9 cellular contexts compared by ENCODE assay signal in the genomic region with DNA sequence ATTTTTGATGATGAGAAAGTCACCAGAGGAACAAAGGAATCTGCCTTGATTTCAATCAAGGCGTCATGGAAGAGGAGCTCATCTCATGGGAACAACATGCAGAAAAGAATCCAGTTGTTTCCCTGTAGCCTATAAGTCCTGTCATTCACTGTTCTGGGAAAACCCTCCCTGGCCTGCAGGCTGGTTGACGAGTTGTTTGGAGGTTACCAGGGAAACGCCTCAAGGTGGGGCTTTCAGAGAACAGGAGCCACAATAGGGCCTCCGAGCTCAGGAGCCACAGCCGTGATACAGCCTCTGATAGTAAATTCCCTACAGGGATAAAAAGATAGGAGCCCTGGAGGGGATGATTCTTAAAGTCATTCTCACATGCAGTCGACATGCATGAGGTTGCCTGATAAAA.
A peak's percentile ranks its signal among the peaks of the same experiment; 100 is the strongest.
DNase-seq lines count a peak whose midpoint lies in the region; ATAC-seq and TF ChIP-seq lines count a peak whose summit lies in the region.
"Had no signal": no experiment of that assay in that cellular context is flagged by ENCODE, and none has a peak within 500 bp of the region (broad histone marks: within the 10 kb centered on the region; RNA-seq: fewer than 3 reads in every experiment).

No MANE protein-coding gene starts in this region.

- H3K27ac ChIP-seq in Karpas-422 (ENCODE audit: low read length) (no peak overlapping the region), dorsolateral prefrontal cortex (no peak overlapping the region)

- no peak overlapping the region for H3K4me3 ChIP-seq in Karpas-422 (ENCODE audit: low read length)
- no peak overlapping the region for H3K4me3 ChIP-seq in choroid plexus epithelial cell (ENCODE audit: low read depth, low read length)
- H3K4me3 ChIP-seq in kidney epithelial cell (ENCODE audit: low read depth, low read length): no peak overlapping the region
- no peak overlapping the region for H3K4me3 ChIP-seq in dorsolateral prefrontal cortex

- no peak overlapping the region for H3K9ac ChIP-seq in Karpas-422 (ENCODE audit: low read length)

- no peak overlapping the region for H3K4me2 ChIP-seq in Karpas-422 (ENCODE audit: low read depth, low read length, poor library complexity, severe bottlenecking)

- H4K20me1 ChIP-seq in Karpas-422 (ENCODE audit: insufficient read depth, low read depth, low read length): no peaks in the 10 kb centered on the region

- H3K79me2 ChIP-seq in Karpas-422 (ENCODE audit: low read length): no peaks in the 10 kb centered on the region

- no peaks in the 10 kb centered on the region for H3K9me3 ChIP-seq in Karpas-422 (ENCODE audit: low read length)

- H3K4me1 ChIP-seq in Karpas-422 (ENCODE audit: low read length): no peaks in the 10 kb centered on the region

- TF ChIP-seq CTCF in choroid plexus epithelial cell (conservative IDR thresholded peaks at IDR 0.05; ENCODE audit: low read depth, low read length) (no peak), kidney epithelial cell (IDR thresholded peaks at IDR 0.05; ENCODE audit: insufficient read depth, low read length, poor library complexity, severe bottlenecking) (no peak), dorsolateral prefrontal cortex (IDR thresholded peaks at IDR 0.05 in 54 of 56, conservative IDR thresholded peaks at IDR 0.05 in 2 of 56; ENCODE audit: low read depth in 1 of 56, partially characterized antibody in 56 of 56) (no peak)

- H3K27me3 ChIP-seq in Karpas-422 (ENCODE audit: low read length) (no peaks in the 10 kb centered on the region), kidney epithelial cell (ENCODE audit: control insufficient read depth, insufficient read depth, low read length) (no peaks in the 10 kb centered on the region), dorsolateral prefrontal cortex (no peaks in the 10 kb centered on the region)

- no peaks in the 10 kb centered on the region for H3K36me3 ChIP-seq in Karpas-422 (ENCODE audit: insufficient read depth, low read length)
- H3K36me3 ChIP-seq in kidney epithelial cell (ENCODE audit: control insufficient read depth, insufficient read depth, low read length): no peaks in the 10 kb centered on the region

- intact Hi-C loops in posterior cingulate gyrus (cut with DNase I): no loop called here
- intact Hi-C loops in dorsolateral prefrontal cortex (cut with DNase I): no loop called here

- H2AFZ ChIP-seq in Karpas-422 (ENCODE audit: low read length): no peak overlapping the region

- DNase-seq in COR-L47 (lab: John Stamatoyannopoulos, UW) (peak; percentile 38), Karpas-422 (peak; percentile 16), choroid plexus epithelial cell (ENCODE audit: low read depth) (peak; percentile 56), kidney epithelial cell (ENCODE audit: low read depth) (peak; percentile 68), posterior cingulate gyrus (no peak), dorsolateral prefrontal cortex (no peak)
- DNase-seq in stimulated activated CD4-positive, alpha-beta T cell treated with anti-CD3 and anti-CD28 coated beads, Interleukin-1b, Interleukin-23, amount 100 ng/mL, for 48 hours: no peak
- DNase-seq: T-helper 17 cell had no signal

- no peak for ATAC-seq in HG03565 (IDR thresholded peaks at IDR 0.05; ENCODE audit: unreplicated experiment)
- ATAC-seq: T-helper 17 cell had no signal

- no peaks in the 10 kb centered on the region for H3K9me2 ChIP-seq in Karpas-422 (replicated peaks; ENCODE audit: insufficient read depth, low read length)

Comparison
In these comparisons a context has a peak if more than half of its experiments do, and no peak if none do; other contexts are left out.
1. DNase-seq: peak in COR-L47 (single experiment), Karpas-422 (single experiment), choroid plexus epithelial cell (single experiment) and kidney epithelial cell (single experiment); none in stimulated activated CD4-positive, alpha-beta T cell treated with anti-CD3 and anti-CD28 coated beads, Interleukin-1b, Interleukin-23, amount 100 ng/mL, for 48 hours (single experiment), posterior cingulate gyrus (0 of 10) and dorsolateral prefrontal cortex (0 of 10).